In genomic region chr9:22148876-22149637, GRCh38 we compare ENCODE assay signal across 20 cellular contexts.
DNase-seq lines count a peak whose midpoint lies in the region; ATAC-seq and TF ChIP-seq lines count a peak whose summit lies in the region.
"Had no signal": no experiment of that assay in that cellular context is flagged by ENCODE, and none has a peak within 500 bp of the region (broad histone marks: within the 10 kb centered on the region; RNA-seq: fewer than 3 reads in every experiment).

No MANE protein-coding gene starts in this region.

- H3K4me3 Mint-ChIP-seq in activated T-helper 2 cell treated with anti-CD3 and anti-CD28 coated beads, Interferon-gamma antibody, Interleukin-2, Interleukin-4, amounts not matched to agents 10 μg/mL and 5 μg/mL and 100 μg/mL, durations not matched to agents 14 hours and 24 hours and 36 hours (ENCODE audit: low read depth) = no peak overlapping the region
- H3K4me3 Mint-ChIP-seq: activated CD8-positive, alpha-beta memory T cell treated with anti-CD3 and anti-CD28 coated beads, Interleukin-2, amount 10 ng/mL, durations not matched to agents 7 days and 5 days; activated naive CD8-positive, alpha-beta T cell treated with anti-CD3 and anti-CD28 coated beads for 36 hours; T-helper 1 cell treated with Interleukin-12 subunit alpha and Interleukin-12 subunit beta and Interleukin-4 antibody, amounts not matched to agents 30 μg/mL and 1 μg/mL, for 36 hours had no signal

- H3K9me3 ChIP-seq in gastroesophageal sphincter (no peaks in the 10 kb centered on the region), suprapubic skin (no peaks in the 10 kb centered on the region), prostate gland (no peaks in the 10 kb centered on the region)
- H3K9me3 ChIP-seq: lower lobe of right lung, pancreas, right lobe of liver had no signal

- no peaks in the 10 kb centered on the region for H3K36me3 ChIP-seq in gastroesophageal sphincter
- H3K36me3 ChIP-seq in suprapubic skin = no peaks in the 10 kb centered on the region
- H3K36me3 ChIP-seq in prostate gland = no peaks in the 10 kb centered on the region
- H3K36me3 ChIP-seq: lower lobe of right lung, pancreas, right lobe of liver had no signal

- H3K36me3 Mint-ChIP-seq in activated T-helper 2 cell treated with anti-CD3 and anti-CD28 coated beads, Interferon-gamma antibody, Interleukin-2, Interleukin-4, amounts not matched to agents 10 μg/mL and 5 μg/mL and 100 μg/mL, durations not matched to agents 14 hours and 24 hours and 36 hours (ENCODE audit: low read depth) = no peaks in the 10 kb centered on the region
- H3K36me3 Mint-ChIP-seq: activated CD8-positive, alpha-beta memory T cell treated with anti-CD3 and anti-CD28 coated beads, Interleukin-2, amount 10 ng/mL, durations not matched to agents 7 days and 5 days; activated naive CD8-positive, alpha-beta T cell treated with anti-CD3 and anti-CD28 coated beads for 36 hours; naive thymus-derived CD4-positive, alpha-beta T cell had no signal

- peaks cover 20% of the 10 kb centered on the region for H3K27me3 Mint-ChIP-seq in activated T-helper 2 cell treated with anti-CD3 and anti-CD28 coated beads, Interferon-gamma antibody, Interleukin-2, Interleukin-4, amounts not matched to agents 10 μg/mL and 5 μg/mL and 100 μg/mL, durations not matched to agents 14 hours and 24 hours and 36 hours (ENCODE audit: low read depth)

- intact Hi-C loops in left ventricle myocardium superior (cut with micrococcal nuclease) = no loop called here
- intact Hi-C loops in cardiac septum (cut with DNase I) = no loop called here
- intact Hi-C loops in prostate gland (cut with DNase I) = no loop called here
- intact Hi-C loops in activated T-helper 2 cell treated with anti-CD3 and anti-CD28 coated beads, Interferon-gamma antibody, Interleukin-2, Interleukin-4, amounts not matched to agents 10 μg/mL and 5 μg/mL and 100 μg/mL, durations not matched to agents 14 hours and 24 hours and 36 hours (cut with micrococcal nuclease) = loop anchor here (1.0 kb wide), 4 partner anchors 44 to 97 kb away; no protein-coding TSS in a partner anchor

- TF ChIP-seq EP300 in gastroesophageal sphincter (IDR thresholded peaks at IDR 0.05) (no peak), suprapubic skin (IDR thresholded peaks at IDR 0.05) (no peak)

- H3K4me3 ChIP-seq in choroid plexus epithelial cell (ENCODE audit: low read depth, low read length) (no peak overlapping the region), gastroesophageal sphincter (no peak overlapping the region), suprapubic skin (no peak overlapping the region), prostate gland (no peak overlapping the region)
- H3K4me3 ChIP-seq: lower lobe of right lung, pancreas, right lobe of liver had no signal

- H3K27ac ChIP-seq in gastroesophageal sphincter (peak overlapping the region in 1 of 4 donors; percentile 9), suprapubic skin (peak overlapping the region; percentile 57), prostate gland (no peak overlapping the region)
- H3K27ac ChIP-seq: C4-2B, KMS-11, lower lobe of right lung, pancreas, right lobe of liver had no signal

- TF ChIP-seq CTCF in choroid plexus epithelial cell (conservative IDR thresholded peaks at IDR 0.05; ENCODE audit: low read depth, low read length) = no peak
- TF ChIP-seq CTCF in gastroesophageal sphincter (IDR thresholded peaks at IDR 0.05) = no peak
- no peak for TF ChIP-seq CTCF in suprapubic skin (IDR thresholded peaks at IDR 0.05)
- TF ChIP-seq CTCF in prostate gland (IDR thresholded peaks at IDR 0.05) = no peak

- H3K27ac Mint-ChIP-seq in activated T-helper 2 cell treated with anti-CD3 and anti-CD28 coated beads, Interferon-gamma antibody, Interleukin-2, Interleukin-4, amounts not matched to agents 10 μg/mL and 5 μg/mL and 100 μg/mL, durations not matched to agents 14 hours and 24 hours and 36 hours = no peak overlapping the region
- H3K27ac Mint-ChIP-seq: activated CD8-positive, alpha-beta memory T cell treated with anti-CD3 and anti-CD28 coated beads, Interleukin-2, amount 10 ng/mL, durations not matched to agents 7 days and 5 days; activated naive CD8-positive, alpha-beta T cell treated with anti-CD3 and anti-CD28 coated beads for 36 hours; T-helper 1 cell treated with Interleukin-12 subunit alpha and Interleukin-12 subunit beta and Interleukin-4 antibody, amounts not matched to agents 30 μg/mL and 1 μg/mL, for 36 hours had no signal

- peak; percentile 52 for ATAC-seq in left ventricle myocardium superior
- ATAC-seq in gastroesophageal sphincter = peak; percentile 36
- ATAC-seq: lower lobe of right lung had no signal

- peaks cover 36% of the 10 kb centered on the region for H3K4me1 Mint-ChIP-seq in activated T-helper 2 cell treated with anti-CD3 and anti-CD28 coated beads, Interferon-gamma antibody, Interleukin-2, Interleukin-4, amounts not matched to agents 10 μg/mL and 5 μg/mL and 100 μg/mL, durations not matched to agents 14 hours and 24 hours and 36 hours (ENCODE audit: low read depth)

- no peak for TF ChIP-seq POLR2A in gastroesophageal sphincter (IDR thresholded peaks at IDR 0.05)
- TF ChIP-seq POLR2A in suprapubic skin (IDR thresholded peaks at IDR 0.05) = no peak
- TF ChIP-seq POLR2A in prostate gland (IDR thresholded peaks at IDR 0.05) = no peak

- H3K4me1 ChIP-seq in gastroesophageal sphincter (no peaks in the 10 kb centered on the region), suprapubic skin (peaks cover 6% of the 10 kb centered on the region), prostate gland (replicated peaks) (no peaks in the 10 kb centered on the region)
- H3K4me1 ChIP-seq: lower lobe of right lung, pancreas, right lobe of liver had no signal

- H3K27me3 ChIP-seq in gastroesophageal sphincter (no peaks in the 10 kb centered on the region), suprapubic skin (no peaks in the 10 kb centered on the region), prostate gland (replicated peaks; ENCODE audit: insufficient read depth) (no peaks in the 10 kb centered on the region)
- H3K27me3 ChIP-seq: pancreas, right lobe of liver had no signal

- H3K9me3 Mint-ChIP-seq in activated T-helper 2 cell treated with anti-CD3 and anti-CD28 coated beads, Interferon-gamma antibody, Interleukin-2, Interleukin-4, amounts not matched to agents 10 μg/mL and 5 μg/mL and 100 μg/mL, durations not matched to agents 14 hours and 24 hours and 36 hours = no peaks in the 10 kb centered on the region
- H3K9me3 Mint-ChIP-seq: activated naive CD8-positive, alpha-beta T cell treated with anti-CD3 and anti-CD28 coated beads for 36 hours; naive thymus-derived CD4-positive, alpha-beta T cell; T-helper 1 cell treated with Interleukin-12 subunit alpha and Interleukin-12 subunit beta and Interleukin-4 antibody, amounts not matched to agents 30 μg/mL and 1 μg/mL, for 36 hours had no signal

- DNase-seq in left ventricle myocardium superior (no peak), cardiac septum (ENCODE audit: low spot score) (no peak), choroid plexus epithelial cell (ENCODE audit: low read depth) (peak; percentile 63), suprapubic skin (ENCODE audit: low spot score in 2 of 2) (no peak), prostate gland (ENCODE audit: low spot score) (no peak)
- DNase-seq in activated T-helper 2 cell treated with anti-CD3 and anti-CD28 coated beads, Interferon-gamma antibody, Interleukin-2, Interleukin-4, amounts not matched to agents 10 μg/mL and 5 μg/mL and 100 μg/mL, durations not matched to agents 14 hours and 24 hours and 36 hours (ENCODE audit: low spot score) = no peak
- DNase-seq in activated T-cell treated with anti-CD3 and anti-CD28 coated beads, Interleukin-2, amount 50 U/mL, for 48 hours = no peak
- DNase-seq: activated CD4-positive, alpha-beta T cell treated with anti-CD3 and anti-CD28 coated beads for 4 hours; lower lobe of right lung; NCI-H526 treated with DMSO at 0.1 percent for 48 hours; pancreas; right lobe of liver; SHP77 treated with DMSO at 0.1 percent for 48 hours had no signal
